ENCODE assay signal across 30 cellular contexts in the genomic region with DNA sequence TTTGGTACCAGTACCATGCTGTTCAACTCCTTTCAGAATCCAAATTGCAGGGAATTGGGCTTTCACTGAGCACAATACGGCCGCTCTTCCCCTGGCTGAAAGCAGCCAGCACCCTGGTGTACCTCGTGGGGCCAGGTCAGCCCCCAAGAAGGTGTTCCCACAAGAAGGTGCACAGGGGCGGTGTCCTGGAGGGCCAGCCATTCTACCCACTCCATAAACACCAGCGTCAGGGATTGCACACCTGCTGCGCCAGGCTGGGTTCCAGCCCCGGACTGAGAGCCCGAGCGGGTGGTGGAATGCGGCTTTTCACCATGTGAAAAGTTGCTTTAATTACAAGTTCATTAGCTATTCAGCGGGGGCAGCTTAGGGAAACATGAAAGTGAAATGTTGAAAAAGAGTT. TPM values are rescaled to one million over a fixed set of nuclear protein-coding genes. Genes with fewer than 3 reads are reported as not detected.
"Had no signal": no experiment of that assay in that cellular context is flagged by ENCODE, and none has a peak within 500 bp of the region (broad histone marks: within the 10 kb centered on the region; RNA-seq: fewer than 3 reads in every experiment).

No MANE protein-coding gene starts in this region.

- H3K4me1 ChIP-seq: colonic mucosa, gastrocnemius medialis, left lung, prostate gland, right atrium auricular region, sigmoid colon, tibial nerve, upper lobe of left lung had no signal

- H3K27ac ChIP-seq: colonic mucosa, epithelial cell of prostate, gastrocnemius medialis, left lung, prostate gland, right atrium auricular region, sigmoid colon, thoracic aorta, tibial nerve, upper lobe of left lung had no signal

- H3K4me3 Mint-ChIP-seq: dendritic cell treated with granulocyte-macrophage colony-stimulating factor and Interleukin-4, amounts not matched to agents 40 ng/mL and 50 ng/mL, for 4 days; endodermal cell; mesothelial cell of epicardium; natural killer cell treated with Interleukin-12 subunit alpha and Interleukin-12 subunit beta and Interleukin-15 and Interleukin-18, amount 100 ng/mL, for 72 hours; neural crest cell; stimulated activated memory B cell treated with anti-CD40 and anti-IgM and Interleukin-4, amounts not matched to agents 10 μg/mL and 1 μg/mL and 100 μg/mL, for 72 hours; stimulated activated naive CD8-positive, alpha-beta T cell treated with anti-CD3 and anti-CD28 coated beads, Interleukin-15, Interleukin-2, amounts not matched to agents 100 ng/mL and 50 ng/mL, for 24 hours had no signal

- H3K27me3 ChIP-seq: colonic mucosa, gastrocnemius medialis, left lung, right atrium auricular region, sigmoid colon, tibial nerve, upper lobe of left lung had no signal

- FAIRE-seq: islet of Langerhans, urothelium cell line had no signal

- H3K27me3 Mint-ChIP-seq: dendritic cell treated with granulocyte-macrophage colony-stimulating factor and Interleukin-4, amounts not matched to agents 40 ng/mL and 50 ng/mL, for 4 days; naive B cell; natural killer cell treated with Interleukin-12 subunit alpha and Interleukin-12 subunit beta and Interleukin-15 and Interleukin-18, amount 100 ng/mL, for 72 hours; stimulated activated memory B cell treated with anti-CD40 and anti-IgM and Interleukin-4, amounts not matched to agents 10 μg/mL and 1 μg/mL and 100 μg/mL, for 72 hours; stimulated activated naive CD8-positive, alpha-beta T cell treated with anti-CD3 and anti-CD28 coated beads, Interleukin-15, Interleukin-2, amounts not matched to agents 100 ng/mL and 50 ng/mL, for 24 hours had no signal

- H3K4me1 Mint-ChIP-seq: endodermal cell; mesothelial cell of epicardium; neural crest cell; stimulated activated memory B cell treated with anti-CD40 and anti-IgM and Interleukin-4, amounts not matched to agents 10 μg/mL and 1 μg/mL and 100 μg/mL, for 72 hours had no signal

- H3K4me3 ChIP-seq: colonic mucosa, gastrocnemius medialis, left lung, mucosa of descending colon, prostate gland, right atrium auricular region, sigmoid colon, thoracic aorta, tibial nerve, upper lobe of left lung had no signal

- ATAC-seq: esophagus mucosa; gastrocnemius medialis; left cardiac atrium; left lung; mucosa of descending colon; natural killer cell treated with Interleukin-12 subunit alpha and Interleukin-12 subunit beta and Interleukin-15 and Interleukin-18, amount 100 ng/mL, for 72 hours; stimulated activated memory B cell treated with anti-CD40 and anti-IgM and Interleukin-4, amounts not matched to agents 10 μg/mL and 1 μg/mL and 100 μg/mL, for 72 hours had no signal

- H3K9me3 ChIP-seq: colonic mucosa, gastrocnemius medialis, prostate gland, sigmoid colon had no signal

- H3K27ac Mint-ChIP-seq: dendritic cell treated with granulocyte-macrophage colony-stimulating factor and Interleukin-4, amounts not matched to agents 40 ng/mL and 50 ng/mL, for 4 days; endodermal cell; mesothelial cell of epicardium; natural killer cell treated with Interleukin-12 subunit alpha and Interleukin-12 subunit beta and Interleukin-15 and Interleukin-18, amount 100 ng/mL, for 72 hours; stimulated activated memory B cell treated with anti-CD40 and anti-IgM and Interleukin-4, amounts not matched to agents 10 μg/mL and 1 μg/mL and 100 μg/mL, for 72 hours; stimulated activated naive CD8-positive, alpha-beta T cell treated with anti-CD3 and anti-CD28 coated beads, Interleukin-15, Interleukin-2, amounts not matched to agents 100 ng/mL and 50 ng/mL, for 24 hours had no signal

- H3K36me3 ChIP-seq: colonic mucosa, gastrocnemius medialis, left lung, prostate gland, right atrium auricular region, sigmoid colon, thoracic aorta, tibial nerve, upper lobe of left lung had no signal

- DNase-seq: colonic mucosa; effector CD8-positive, alpha-beta T cell; endodermal cell; foreskin fibroblast; gastrocnemius medialis; head of caudate nucleus; hippocampal formation; left cardiac atrium; mesenchymal stem cell; mucosa of descending colon; naive B cell; sigmoid colon; stimulated activated CD4-positive, alpha-beta T cell treated with anti-CD3 and anti-CD28 coated beads, Interleukin-2, amount 100 ng/mL, for 24 hours; stimulated activated CD4-positive, alpha-beta T cell treated with anti-CD3 and anti-CD28 coated beads, Interleukin-4, amount 100 ng/mL, for 24 hours; upper lobe of left lung had no signal

RNA-seq across cellular contexts. Expression of a gene that starts 17.5 kb away (rescaled TPM):
- total RNA-seq: natural killer cell treated with Interleukin-12 subunit alpha and Interleukin-12 subunit beta and Interleukin-15 and Interleukin-18, amount 100 ng/mL, for 72 hours had no signal
